7 cellular contexts compared by ENCODE assay signal in the genomic region with DNA sequence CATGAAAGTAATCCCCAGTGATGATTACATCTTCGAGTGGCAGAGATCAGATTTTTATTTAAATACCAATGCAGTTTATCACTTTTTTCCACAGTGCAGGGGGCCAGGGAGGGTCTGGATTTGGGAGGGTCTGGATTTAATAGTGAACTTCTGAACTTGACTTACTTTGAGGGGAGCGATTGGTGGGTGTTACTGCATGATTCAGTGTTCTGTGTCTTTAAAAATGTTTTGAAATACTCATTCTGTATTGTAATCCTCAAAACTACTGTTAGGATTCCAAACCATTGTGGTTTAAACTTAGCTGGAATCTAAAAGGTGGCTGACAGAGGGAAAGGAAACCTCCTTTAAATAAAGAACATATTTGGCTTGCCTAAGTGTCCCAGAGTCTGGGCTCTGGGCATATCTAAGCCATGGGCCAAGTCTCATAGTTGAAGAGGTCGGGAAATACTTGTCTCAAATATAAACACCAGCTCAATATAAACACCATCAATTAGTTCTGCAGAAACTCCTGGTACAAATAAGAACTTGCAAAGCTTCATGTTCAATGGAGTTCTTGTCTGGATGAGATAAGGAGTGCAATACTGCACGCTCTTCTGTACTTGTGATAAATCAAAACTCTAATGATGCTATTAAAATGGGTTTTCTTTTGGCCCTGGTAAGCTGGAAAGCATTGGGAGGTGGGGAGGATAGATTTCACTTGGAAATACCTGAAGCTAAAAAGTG. TPM values are rescaled to one million over a fixed set of nuclear protein-coding genes. Genes with fewer than 3 reads are reported as not detected.
DNase-seq lines count a peak whose midpoint lies in the region; ATAC-seq and TF ChIP-seq lines count a peak whose summit lies in the region.

No MANE protein-coding gene starts in this region.

- no peaks in the 10 kb centered on the region for H3K9me3 ChIP-seq in CD8-positive, alpha-beta memory T cell (ENCODE audit: low read length)
- H3K9me3 ChIP-seq in PC-3 (ENCODE audit: low read length) (no peaks in the 10 kb centered on the region), gastrocnemius medialis (no peaks in the 10 kb centered on the region)

- intact Hi-C loops in PC-3 (cut with micrococcal nuclease) (no loop called here), gastrocnemius medialis (cut with DNase I; ENCODE audit: low total_unique reads) (no loop called here)

- peak overlapping the region in 7 of 8 donors; percentile 30 to 89 (median 66) for H3K27ac Mint-ChIP-seq in CD8-positive, alpha-beta memory T cell
- peak overlapping the region; percentile 60 to 68 for H3K27ac Mint-ChIP-seq in effector memory CD8-positive, alpha-beta T cell

- H3K36me3 Mint-ChIP-seq in CD8-positive, alpha-beta memory T cell: peaks cover 0 to 3% (median 0%) of the 10 kb centered on the region in 3 donors
- H3K36me3 Mint-ChIP-seq in effector memory CD8-positive, alpha-beta T cell (ENCODE audit: insufficient read depth): peaks cover 8% of the 10 kb centered on the region

- H3K9ac ChIP-seq in PC-3 (ENCODE audit: low read length): no peak overlapping the region

- no peaks in the 10 kb centered on the region for H3F3A ChIP-seq in PC-3 (ENCODE audit: low read length, unreplicated experiment)

- POLR2A ChIA-PET in CD8-positive, alpha-beta memory T cell (lab: Charles Lee): interaction anchor here (1.2 kb wide), 1 partner anchor 11 kb away, joined by 5 read pairs; no protein-coding TSS in a partner anchor
- POLR2A ChIA-PET in PC-3 (lab: Charles Lee; ENCODE audit: unreplicated experiment): interaction anchor here (0.5 kb wide), 1 partner anchor 12 kb away, joined by 3 read pairs; no protein-coding TSS in a partner anchor

- no peaks in the 10 kb centered on the region for H3K9me2 ChIP-seq in PC-3 (replicated peaks; ENCODE audit: low read length)

- H3K4me3 Mint-ChIP-seq in CD8-positive, alpha-beta memory T cell: peak overlapping the region in 1 of 7 donors; percentile 1
- no peak overlapping the region for H3K4me3 Mint-ChIP-seq in effector memory CD8-positive, alpha-beta T cell

- peak overlapping the region; percentile 4; the same call in 1 of the 2 replicates for H3K4me2 ChIP-seq in PC-3 (ENCODE audit: low read length)

- H3K27me3 Mint-ChIP-seq in CD8-positive, alpha-beta memory T cell: no peaks in the 10 kb centered on the region
- no peaks in the 10 kb centered on the region for H3K27me3 Mint-ChIP-seq in effector memory CD8-positive, alpha-beta T cell

- in situ Hi-C loops in gastrocnemius medialis (cut with MboI; ENCODE audit: low sequenced_read_pairs in 4 of 4): loop anchor here (25.0 kb wide), 5 partner anchors 102 to 352 kb away; no protein-coding TSS in a partner anchor

- TF ChIP-seq CTCF in PC-3 (conservative IDR thresholded peaks at IDR 0.05; ENCODE audit: low read depth, low read length) (no peak), gastrocnemius medialis (IDR thresholded peaks at IDR 0.05 in 4 of 5, conservative IDR thresholded peaks at IDR 0.05 in 1 of 5) (no peak)

- no peaks in the 10 kb centered on the region for H3K27me3 ChIP-seq in CD8-positive, alpha-beta memory T cell (ENCODE audit: insufficient read depth, low read length, poor library complexity, severe bottlenecking)
- H3K27me3 ChIP-seq in PC-3 (ENCODE audit: low read length): no peaks in the 10 kb centered on the region
- H3K27me3 ChIP-seq in gastrocnemius medialis: no peaks in the 10 kb centered on the region

- peaks cover 57% of the 10 kb centered on the region for H3K4me1 ChIP-seq in CD8-positive, alpha-beta memory T cell (ENCODE audit: insufficient read depth, low read length)
- peaks cover 20% of the 10 kb centered on the region for H3K4me1 ChIP-seq in PC-3 (ENCODE audit: insufficient read depth, low read length)
- peaks cover 80 to 88% of the 10 kb centered on the region in 2 donors for H3K4me1 ChIP-seq in gastrocnemius medialis

- H4K20me1 ChIP-seq in PC-3 (ENCODE audit: low read length): peaks cover 62% of the 10 kb centered on the region; the same call in 1 of the 2 replicates

- no peaks in the 10 kb centered on the region for H3K9me3 Mint-ChIP-seq in CD8-positive, alpha-beta memory T cell
- no peaks in the 10 kb centered on the region for H3K9me3 Mint-ChIP-seq in effector memory CD8-positive, alpha-beta T cell

- CTCF ChIA-PET in CD8-positive, alpha-beta memory T cell (lab: Charles Lee): interaction anchor here (1.9 kb wide), 1 partner anchor 11 kb away, joined by 5 read pairs; no protein-coding TSS in a partner anchor
- CTCF ChIA-PET in PC-3 (lab: Charles Lee): no interaction called here

- H3K79me2 ChIP-seq in PC-3 (ENCODE audit: low read length): peaks cover 99% of the 10 kb centered on the region

- H2AFZ ChIP-seq in PC-3 (ENCODE audit: low read length): no peak overlapping the region

- no peak for TF ChIP-seq POLR2A in gastrocnemius medialis (IDR thresholded peaks at IDR 0.05)

- no peak overlapping the region for H3K4me3 ChIP-seq in CD8-positive, alpha-beta memory T cell (ENCODE audit: low read length)
- no peak overlapping the region for H3K4me3 ChIP-seq in PC-3 (ENCODE audit: low read length)
- no peak overlapping the region for H3K4me3 ChIP-seq in gastrocnemius medialis

- no TSS peak for BruUV-seq in PC-3 (replicated peaks; lab: Mats Ljungman, UMichigan)

- no peaks in the 10 kb centered on the region for H3K36me3 ChIP-seq in CD8-positive, alpha-beta memory T cell (ENCODE audit: insufficient read depth, low read length)
- H3K36me3 ChIP-seq in PC-3 (ENCODE audit: low read depth, low read length) (no peaks in the 10 kb centered on the region), gastrocnemius medialis (no peaks in the 10 kb centered on the region)

- H3K4me1 Mint-ChIP-seq in CD8-positive, alpha-beta memory T cell: peaks cover 88 to 96% (median 92%) of the 10 kb centered on the region in 3 donors
- H3K4me1 Mint-ChIP-seq in effector memory CD8-positive, alpha-beta T cell (ENCODE audit: low read depth in 2 of 2): peaks cover 75 to 80% of the 10 kb centered on the region in 2 donors

- H3K27ac ChIP-seq in CD8-positive, alpha-beta memory T cell (ENCODE audit: low read depth, low read length): no peak overlapping the region
- H3K27ac ChIP-seq in PC-3 (ENCODE audit: low read length) (no peak overlapping the region), gastrocnemius medialis (peak overlapping the region; percentile 11 to 59 (median 26)), caudate nucleus (ENCODE audit: low read depth, low read length) (no peak overlapping the region)

- DNase-seq in CD8-positive, alpha-beta memory T cell: no peak
- peak; percentile 34 for DNase-seq in PC-3
- no peak for DNase-seq in effector memory CD8-positive, alpha-beta T cell
- no peak for DNase-seq in gastrocnemius medialis
- no peak for DNase-seq in caudate nucleus (lab: John Stamatoyannopoulos, UW)
- DNase-seq in AML-193 (lab: John Stamatoyannopoulos, UW): no peak
- no peak for DNase-seq in NK-92 (lab: John Stamatoyannopoulos, UW; ENCODE audit: unreplicated experiment)

- no peak for ATAC-seq in PC-3
- ATAC-seq in effector memory CD8-positive, alpha-beta T cell (replicated peaks): no peak
- no peak for ATAC-seq in gastrocnemius medialis

RNA-seq across cellular contexts. Expression of a gene that starts 14.4 kb away (rescaled TPM):
- total RNA-seq in CD8-positive, alpha-beta memory T cell: 10 to 100 TPM; 25.0 to 25.5 TPM
- polyA plus RNA-seq in CD8-positive, alpha-beta memory T cell: 12.0 TPM
- total RNA-seq in PC-3 (2014; rRNA removed) (11.0 and 13.1 TPM in 2 replicates), gastrocnemius medialis (10 to 100 TPM; 11.6 to 22.5 (median 16.4) TPM)

Comparison
In these comparisons a context has a peak if more than half of its experiments do, and no peak if none do; other contexts are left out.
1. H3K27ac ChIP-seq: peak in gastrocnemius medialis (4 of 4); none in CD8-positive, alpha-beta memory T cell (single experiment), PC-3 (single experiment) and caudate nucleus (single experiment).